1 cellular context compared by ENCODE assay signal in genomic region chr4:680565-680930, GRCh38.
TF ChIP-seq lines count a peak whose summit lies in the region.

No MANE protein-coding gene starts in this region.

TF ChIP-seq in WTC11, 78 proteins besides CTCF, POLR2A, EP300 and RAD21 (continued from another document):
- TF ChIP-seq AR (CRISPR knock-in tag; IDR thresholded peaks at IDR 0.05), result no peak
- TF ChIP-seq ATF6 (CRISPR knock-in tag; IDR thresholded peaks at IDR 0.05), result no peak
- TF ChIP-seq JUN (CRISPR knock-in tag; IDR thresholded peaks at IDR 0.05), result no peak
